8 cellular contexts compared by ENCODE assay signal in genomic region chr19:13102666-13103584, GRCh38. TPM values are rescaled to one million over a fixed set of nuclear protein-coding genes. Genes with fewer than 3 reads are reported as not detected.
DNase-seq lines count a peak whose midpoint lies in the region; ATAC-seq and TF ChIP-seq lines count a peak whose summit lies in the region.

Gene LYL1 (minus strand): TSS chr19:13102858. CDS start chr19:13101171, 1,687 bp downstream.

- peaks cover 7% of the 10 kb centered on the region for H3K4me1 Mint-ChIP-seq in brain
- peaks cover 61% of the 10 kb centered on the region for H3K4me1 Mint-ChIP-seq in stimulated activated naive CD8-positive, alpha-beta T cell treated with anti-CD3 and anti-CD28 coated beads, Interleukin-15, amount 100 ng/mL, for 72 hours

- H4K20me1 ChIP-seq in OCI-LY1 (ENCODE audit: insufficient read depth, low read length): no peaks in the 10 kb centered on the region

- peaks cover 49% of the 10 kb centered on the region for H3K27me3 Mint-ChIP-seq in brain
- peaks cover 15% of the 10 kb centered on the region for H3K27me3 Mint-ChIP-seq in stimulated activated naive CD8-positive, alpha-beta T cell treated with anti-CD3 and anti-CD28 coated beads, Interleukin-15, amount 100 ng/mL, for 72 hours

- DNase-seq in ELR (ENCODE audit: low read depth) (peak; percentile 75), left colon (peak; percentile 69 to 74), occipital lobe (lab: John Stamatoyannopoulos, UW) (no peak), SW 1271 (lab: John Stamatoyannopoulos, UW) (no peak)
- DNase-seq in stimulated activated naive CD8-positive, alpha-beta T cell treated with anti-CD3 and anti-CD28 coated beads, Interleukin-15, amount 100 ng/mL, for 72 hours: peak in 1 of 2 donors; percentile 34

- ATAC-seq in GM21528 (IDR thresholded peaks at IDR 0.05; ENCODE audit: low FRiP score, unreplicated experiment): peak; percentile 45
- peak; percentile 46 for ATAC-seq in left colon
- no peak for ATAC-seq in stimulated activated naive CD8-positive, alpha-beta T cell treated with anti-CD3 and anti-CD28 coated beads, Interleukin-15, amount 100 ng/mL, for 72 hours

- no peak within 1 kb of the TSS for H2AFZ ChIP-seq in OCI-LY1 (ENCODE audit: low read length)

- H3K4me2 ChIP-seq in OCI-LY1 (ENCODE audit: low read length): peak within 1 kb of the TSS; percentile 62

- H3K27ac ChIP-seq in OCI-LY1 (ENCODE audit: low read depth, low read length, poor library complexity, severe bottlenecking): peak within 1 kb of the TSS; percentile 98

- 0 out of 2 replicates have a peak, but pooled peaks cover 3% of the 10 kb centered on the region for H3F3A ChIP-seq in OCI-LY1 (ENCODE audit: insufficient read depth, low read length)

- H3K4me3 Mint-ChIP-seq in brain: peak within 1 kb of the TSS in 1 of 5 experiments; percentile 42
- peak within 1 kb of the TSS; percentile 77 to 82 for H3K4me3 Mint-ChIP-seq in stimulated activated naive CD8-positive, alpha-beta T cell treated with anti-CD3 and anti-CD28 coated beads, Interleukin-15, amount 100 ng/mL, for 72 hours

- no peaks in the 10 kb centered on the region for H3K79me2 ChIP-seq in OCI-LY1 (ENCODE audit: insufficient read depth, low read length)

- H3K9me3 Mint-ChIP-seq in brain: peaks cover 0 to 3% (median 0%) of the 10 kb centered on the region in 5 experiments
- peaks cover 0 to 6% of the 10 kb centered on the region in 2 donors for H3K9me3 Mint-ChIP-seq in stimulated activated naive CD8-positive, alpha-beta T cell treated with anti-CD3 and anti-CD28 coated beads, Interleukin-15, amount 100 ng/mL, for 72 hours

- H3K27me3 ChIP-seq in OCI-LY1 (ENCODE audit: insufficient read depth, low read length): no peaks in the 10 kb centered on the region; the same call in 1 of the 2 replicates

- H3K36me3 Mint-ChIP-seq in brain: peaks cover 7% of the 10 kb centered on the region

- H3K4me3 ChIP-seq in OCI-LY1 (ENCODE audit: low read depth, low read length, poor library complexity, severe bottlenecking): peak within 1 kb of the TSS; percentile 62

- H3K9me2 ChIP-seq in OCI-LY1 (ENCODE audit: low read depth, low read length): no peaks in the 10 kb centered on the region

- peak within 1 kb of the TSS in 3 of 5 experiments; percentile 47 to 69 (median 60) for H3K27ac Mint-ChIP-seq in brain
- H3K27ac Mint-ChIP-seq in stimulated activated naive CD8-positive, alpha-beta T cell treated with anti-CD3 and anti-CD28 coated beads, Interleukin-15, amount 100 ng/mL, for 72 hours: peak within 1 kb of the TSS in 1 of 2 donors; percentile 54

- H3K9ac ChIP-seq in OCI-LY1 (ENCODE audit: low read length): peak within 1 kb of the TSS; percentile 69

- TF ChIP-seq CTCF in OCI-LY1 (IDR thresholded peaks at IDR 0.05; ENCODE audit: low read length) (no peak), brain (conservative IDR thresholded peaks at IDR 0.05) (no peak)

- intact Hi-C loops in left colon (cut with DNase I, micrococcal nuclease): no loop called here

- no peaks in the 10 kb centered on the region for H3K9me3 ChIP-seq in OCI-LY1 (ENCODE audit: low read length)

- peaks cover 16% of the 10 kb centered on the region; the same call in 1 of the 2 replicates for H3K36me3 ChIP-seq in OCI-LY1 (ENCODE audit: insufficient read depth, low read length)

- peaks cover 78% of the 10 kb centered on the region for H3K4me1 ChIP-seq in OCI-LY1 (ENCODE audit: insufficient read depth, low read length, severe bottlenecking)

RNA-seq across cellular contexts. Expression of gene LYL1, which starts in this region (rescaled TPM):
- 2.3 TPM for polyA plus RNA-seq in brain (ENCODE audit: insufficient read depth, low read depth, low replicate concordance)
- total RNA-seq in left colon: 1 to 10 TPM; 2.0 to 4.5 TPM
- total RNA-seq in occipital lobe: 3.3 TPM

Comparison
In these comparisons a context has a peak if more than half of its experiments do, and no peak if none do; other contexts are left out.
1. DNase-seq: peak in ELR (single experiment) and left colon (2 of 2); none in occipital lobe (single experiment) and SW 1271 (0 of 2).